In the genomic region with DNA sequence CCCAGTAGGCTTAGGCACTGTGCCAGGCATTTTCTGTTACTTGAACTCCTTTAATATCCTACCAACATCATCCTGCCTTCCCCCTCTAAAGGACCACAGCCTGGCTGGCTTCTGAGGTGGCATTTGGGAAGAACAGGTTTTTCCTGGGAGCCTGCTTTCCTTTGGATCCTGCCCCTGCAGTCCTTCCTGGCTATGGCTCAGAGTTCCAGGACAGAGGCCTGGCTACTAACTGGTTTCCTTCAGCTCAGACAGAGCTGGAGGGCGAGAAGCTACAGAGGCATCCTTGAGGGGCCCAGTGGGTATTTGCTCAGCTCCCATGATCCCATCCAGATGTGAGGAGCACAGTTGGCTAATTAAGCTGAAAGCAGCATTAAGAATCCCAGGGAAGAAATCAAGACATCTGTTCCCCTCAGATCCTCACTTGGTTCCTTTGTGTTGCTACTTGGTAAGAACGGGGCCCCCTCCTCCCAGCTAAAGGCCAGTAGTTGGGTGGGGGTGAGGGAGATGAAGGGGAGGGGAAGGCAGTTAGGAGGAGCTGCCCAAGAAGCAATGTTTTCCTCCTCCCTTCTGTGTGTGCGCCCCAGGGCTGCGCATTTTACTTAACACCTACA, we compare ENCODE assay signal across 20 cellular contexts.
DNase-seq lines count a peak whose midpoint lies in the region; TF ChIP-seq lines count a peak whose summit lies in the region.
"Had no signal": no experiment of that assay in that cellular context is flagged by ENCODE, and none has a peak within 500 bp of the region (broad histone marks: within the 10 kb centered on the region; RNA-seq: fewer than 3 reads in every experiment).

No MANE protein-coding gene starts in this region.

- no peaks in the 10 kb centered on the region for H3K4me1 ChIP-seq in Caco-2
- H3K4me1 ChIP-seq in adrenal gland (replicated peaks in 1 of 2) = no peaks in the 10 kb centered on the region
- H3K4me1 ChIP-seq: SJCRH30 had no signal

- H3K27me3 Mint-ChIP-seq in brain = peaks cover 3% of the 10 kb centered on the region
- H3K27me3 Mint-ChIP-seq in Caco-2 (ENCODE audit: insufficient read depth, unreplicated experiment) = peaks cover 6% of the 10 kb centered on the region

- no peaks in the 10 kb centered on the region for H3K36me3 ChIP-seq in Caco-2 (ENCODE audit: control insufficient read depth, insufficient read depth, low read length)
- no peaks in the 10 kb centered on the region for H3K36me3 ChIP-seq in adrenal gland (replicated peaks in 1 of 2)
- H3K36me3 ChIP-seq: SJCRH30 had no signal

- peaks cover 0 to 14% (median 0%) of the 10 kb centered on the region in 5 experiments for H3K9me3 Mint-ChIP-seq in brain
- H3K9me3 Mint-ChIP-seq in Caco-2 (ENCODE audit: unreplicated experiment) = peaks cover 12% of the 10 kb centered on the region

- no peak overlapping the region for H3K27ac ChIP-seq in adrenal gland
- H3K27ac ChIP-seq: PC-9, SJCRH30 had no signal

- TF ChIP-seq CTCF in brain (conservative IDR thresholded peaks at IDR 0.05) = no peak
- no peak for TF ChIP-seq CTCF in foreskin fibroblast (IDR thresholded peaks at IDR 0.05; ENCODE audit: low read depth, low read length)
- no peak for TF ChIP-seq CTCF in Caco-2 (IDR thresholded peaks at IDR 0.05; ENCODE audit: insufficient read depth in 1 of 2, low read depth in 1 of 2, low read length in 1 of 2, severe bottlenecking in 1 of 2, unreplicated experiment in 1 of 2)
- TF ChIP-seq CTCF in adrenal gland (IDR thresholded peaks at IDR 0.05) = no peak

- H3K9me3 ChIP-seq in Caco-2 = no peaks in the 10 kb centered on the region
- H3K9me3 ChIP-seq in adrenal gland (replicated peaks in 1 of 3) = no peaks in the 10 kb centered on the region
- H3K9me3 ChIP-seq: SJCRH30 had no signal

- no peaks in the 10 kb centered on the region for H3K36me3 Mint-ChIP-seq in brain
- H3K36me3 Mint-ChIP-seq in Caco-2 (ENCODE audit: insufficient read depth, unreplicated experiment) = no peaks in the 10 kb centered on the region
- H3K36me3 Mint-ChIP-seq: CD4-positive, CD25-positive, alpha-beta regulatory T cell had no signal

- POLR2A ChIA-PET in Caco-2 (lab: Charles Lee) = interaction anchor here (0.6 kb wide), 1 partner anchor 86 kb away, joined by 6 read pairs; no protein-coding TSS in a partner anchor

- no TSS peak for BruUV-seq in Caco-2 (replicated peaks; lab: Mats Ljungman, UMichigan)

- CTCF ChIA-PET in Caco-2 (lab: Charles Lee) = interaction anchor here (0.6 kb wide), 1 partner anchor 62 kb away, joined by 3 read pairs; no protein-coding TSS in a partner anchor

- intact Hi-C loops in Caco-2 (cut with micrococcal nuclease; ENCODE audit: unreplicated experiment) (no loop called here), adrenal gland (cut with DNase I) (no loop called here)

- TF ChIP-seq POLR2A in adrenal gland (IDR thresholded peaks at IDR 0.05) = no peak

- no peak overlapping the region for H3K4me3 Mint-ChIP-seq in brain
- H3K4me3 Mint-ChIP-seq in Caco-2 (ENCODE audit: unreplicated experiment) = no peak overlapping the region
- H3K4me3 Mint-ChIP-seq: CD4-positive, CD25-positive, alpha-beta regulatory T cell had no signal

- H3K4me1 Mint-ChIP-seq in brain = peaks cover 38% of the 10 kb centered on the region
- H3K4me1 Mint-ChIP-seq in Caco-2 (ENCODE audit: low read depth, unreplicated experiment) = no peaks in the 10 kb centered on the region

- 63 to 86% (median 76%) methylated on average over 4 of the region's 4 CpGs for WGBS in adrenal gland, 4 donors

- H3K27ac Mint-ChIP-seq in brain = peak overlapping the region in 3 of 5 experiments; percentile 66 to 92 (median 83)
- no peak overlapping the region for H3K27ac Mint-ChIP-seq in Caco-2 (ENCODE audit: unreplicated experiment)
- H3K27ac Mint-ChIP-seq: CD4-positive, CD25-positive, alpha-beta regulatory T cell had no signal

- DNase-seq in NCI-H2227 (lab: John Stamatoyannopoulos, UW; ENCODE audit: unreplicated experiment) = peak; percentile 50
- DNase-seq in NCI-H2227 treated with DMSO at 0.1 percent for 48 hours (lab: John Stamatoyannopoulos, UW) = no peak
- peak; percentile 87 for DNase-seq in islet precursor cell
- no peak for DNase-seq in foreskin fibroblast
- DNase-seq in Caco-2 = no peak
- DNase-seq in adrenal gland = no peak
- DNase-seq in NCI-H1436 treated with DMSO at 0.1 percent for 48 hours (lab: John Stamatoyannopoulos, UW) = no peak
- DNase-seq: 8988T; ACHN; CD4-positive, CD25-positive, alpha-beta regulatory T cell; DMS79 treated with DMSO at 0.1 percent for 48 hours; NCI-H1048; NCI-H1417; NCI-H1694 treated with DMSO at 0.1 percent for 48 hours; NCI-H2081 treated with DMSO at 0.1 percent for 48 hours; NCI-H2171; NCI-H774; PC-9; SJCRH30 had no signal

- H3K27me3 ChIP-seq in Caco-2 (replicated peaks; ENCODE audit: control insufficient read depth, insufficient read depth, low read length) (no peaks in the 10 kb centered on the region; the same call in none of the 2 replicates), adrenal gland (no peaks in the 10 kb centered on the region)

- no peak overlapping the region for H3K4me3 ChIP-seq in foreskin fibroblast (ENCODE audit: low read depth in 1 of 2, low read length in 2 of 2)
- H3K4me3 ChIP-seq in Caco-2 (ENCODE audit: low read depth, low read length) = no peak overlapping the region
- no peak overlapping the region for H3K4me3 ChIP-seq in adrenal gland
- H3K4me3 ChIP-seq: PC-9, SJCRH30 had no signal

Comparison
In these comparisons a context has a peak if more than half of its experiments do, and no peak if none do; other contexts are left out.
1. DNase-seq: peak in NCI-H2227 (single experiment) and islet precursor cell (single experiment); none in NCI-H2227 treated with DMSO at 0.1 percent for 48 hours (single experiment), foreskin fibroblast (0 of 2), Caco-2 (0 of 2), adrenal gland (0 of 7) and NCI-H1436 treated with DMSO at 0.1 percent for 48 hours (single experiment).